ENCODE assay signal across 1 cellular context in the genomic region with DNA sequence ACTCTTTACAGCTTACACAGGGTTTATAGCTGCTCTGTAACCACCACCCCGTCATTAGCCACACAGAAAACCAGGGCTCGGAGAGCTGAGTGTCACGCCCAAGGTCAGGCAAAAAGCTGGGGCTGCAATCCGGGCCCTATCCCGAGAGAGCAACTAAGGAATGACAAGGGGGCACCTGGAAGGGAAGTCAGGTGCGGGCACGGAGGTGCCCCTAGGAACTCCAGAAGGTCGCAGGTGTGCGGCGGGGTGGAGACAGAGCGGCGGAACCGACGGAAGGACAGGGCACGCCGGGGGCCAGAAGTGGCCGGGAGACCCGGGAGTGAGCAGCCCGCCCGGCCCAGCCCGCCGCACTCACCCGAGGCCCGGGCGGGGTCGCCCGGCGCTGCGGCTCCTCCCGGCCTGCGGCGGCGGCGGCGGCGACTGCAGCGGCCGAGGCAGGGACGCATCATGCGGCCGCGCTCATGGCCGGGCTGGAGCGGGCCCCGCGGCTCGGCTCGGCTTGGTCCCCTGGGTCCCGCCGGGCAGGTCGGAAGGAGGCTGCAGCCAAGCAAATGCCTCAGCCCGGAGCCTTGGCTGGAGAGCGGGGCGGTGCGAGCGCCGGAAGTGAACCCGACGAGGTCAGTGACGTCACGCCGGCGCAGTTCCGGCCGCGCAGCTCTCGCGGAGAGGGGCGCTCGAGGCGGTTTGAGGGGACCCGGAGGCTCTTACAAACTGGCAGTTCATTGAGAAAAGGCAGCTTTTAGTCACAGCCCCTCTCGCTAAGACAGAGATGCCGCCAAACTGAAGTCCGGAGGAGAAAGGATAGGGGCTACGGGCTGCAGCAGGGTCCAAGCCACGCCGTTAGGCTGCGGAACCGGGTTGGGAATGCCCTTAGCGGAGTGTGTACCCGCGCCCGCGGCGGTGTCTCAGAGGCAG.
TF ChIP-seq lines count a peak whose summit lies in the region.

A gene with protein sequence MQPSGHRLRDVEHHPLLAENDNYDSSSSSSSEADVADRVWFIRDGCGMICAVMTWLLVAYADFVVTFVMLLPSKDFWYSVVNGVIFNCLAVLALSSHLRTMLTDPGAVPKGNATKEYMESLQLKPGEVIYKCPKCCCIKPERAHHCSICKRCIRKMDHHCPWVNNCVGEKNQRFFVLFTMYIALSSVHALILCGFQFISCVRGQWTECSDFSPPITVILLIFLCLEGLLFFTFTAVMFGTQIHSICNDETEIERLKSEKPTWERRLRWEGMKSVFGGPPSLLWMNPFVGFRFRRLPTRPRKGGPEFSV (minus strand): TSS at position 605 of the 915 bp plus-strand sequence. CDS start 20,917 bp downstream, outside the sequence.

TF ChIP-seq in GM12878, 131 proteins besides CTCF, POLR2A, EP300 and RAD21 (continued from another document and continues in another):
- peak; percentile 98 for TF ChIP-seq CREB1 (IDR thresholded peaks at IDR 0.05; ENCODE audit: low read depth)
- TF ChIP-seq, protein P1, sequence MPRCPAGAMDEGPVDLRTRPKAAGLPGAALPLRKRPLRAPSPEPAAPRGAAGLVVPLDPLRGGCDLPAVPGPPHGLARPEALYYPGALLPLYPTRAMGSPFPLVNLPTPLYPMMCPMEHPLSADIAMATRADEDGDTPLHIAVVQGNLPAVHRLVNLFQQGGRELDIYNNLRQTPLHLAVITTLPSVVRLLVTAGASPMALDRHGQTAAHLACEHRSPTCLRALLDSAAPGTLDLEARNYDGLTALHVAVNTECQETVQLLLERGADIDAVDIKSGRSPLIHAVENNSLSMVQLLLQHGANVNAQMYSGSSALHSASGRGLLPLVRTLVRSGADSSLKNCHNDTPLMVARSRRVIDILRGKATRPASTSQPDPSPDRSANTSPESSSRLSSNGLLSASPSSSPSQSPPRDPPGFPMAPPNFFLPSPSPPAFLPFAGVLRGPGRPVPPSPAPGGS (IDR thresholded peaks at IDR 0.05; ENCODE audit: borderline replicate concordance, insufficient read depth, low read depth, low read length, poor library complexity, severe bottlenecking): no peak
- TF ChIP-seq BMI1 (IDR thresholded peaks at IDR 0.05; ENCODE audit: borderline replicate concordance): no peak
- TF ChIP-seq HDAC6 (IDR thresholded peaks at IDR 0.05; ENCODE audit: unreplicated experiment): no peak
- TF ChIP-seq, protein P2, sequence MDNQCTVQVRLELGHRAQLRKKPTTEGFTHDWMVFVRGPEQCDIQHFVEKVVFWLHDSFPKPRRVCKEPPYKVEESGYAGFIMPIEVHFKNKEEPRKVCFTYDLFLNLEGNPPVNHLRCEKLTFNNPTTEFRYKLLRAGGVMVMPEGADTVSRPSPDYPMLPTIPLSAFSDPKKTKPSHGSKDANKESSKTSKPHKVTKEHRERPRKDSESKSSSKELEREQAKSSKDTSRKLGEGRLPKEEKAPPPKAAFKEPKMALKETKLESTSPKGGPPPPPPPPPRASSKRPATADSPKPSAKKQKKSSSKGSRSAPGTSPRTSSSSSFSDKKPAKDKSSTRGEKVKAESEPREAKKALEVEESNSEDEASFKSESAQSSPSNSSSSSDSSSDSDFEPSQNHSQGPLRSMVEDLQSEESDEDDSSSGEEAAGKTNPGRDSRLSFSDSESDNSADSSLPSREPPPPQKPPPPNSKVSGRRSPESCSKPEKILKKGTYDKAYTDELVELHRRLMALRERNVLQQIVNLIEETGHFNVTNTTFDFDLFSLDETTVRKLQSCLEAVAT (IDR thresholded peaks at IDR 0.05): no peak; the same call in 1 of the 2 replicates
- no peak for TF ChIP-seq SIN3A (IDR thresholded peaks at IDR 0.05; ENCODE audit: low read depth, low read length)
- TF ChIP-seq MYB (IDR thresholded peaks at IDR 0.05; ENCODE audit: borderline replicate concordance, low read depth, low read length): no peak
- TF ChIP-seq ZNF207 (IDR thresholded peaks at IDR 0.05; ENCODE audit: borderline replicate concordance): peak; percentile 71; the same call in 1 of the 2 replicates
- no peak for TF ChIP-seq HDGF (IDR thresholded peaks at IDR 0.05)
- no peak for TF ChIP-seq NFIC (IDR thresholded peaks at IDR 0.05; ENCODE audit: low read depth, low read length)
- TF ChIP-seq, protein P3, sequence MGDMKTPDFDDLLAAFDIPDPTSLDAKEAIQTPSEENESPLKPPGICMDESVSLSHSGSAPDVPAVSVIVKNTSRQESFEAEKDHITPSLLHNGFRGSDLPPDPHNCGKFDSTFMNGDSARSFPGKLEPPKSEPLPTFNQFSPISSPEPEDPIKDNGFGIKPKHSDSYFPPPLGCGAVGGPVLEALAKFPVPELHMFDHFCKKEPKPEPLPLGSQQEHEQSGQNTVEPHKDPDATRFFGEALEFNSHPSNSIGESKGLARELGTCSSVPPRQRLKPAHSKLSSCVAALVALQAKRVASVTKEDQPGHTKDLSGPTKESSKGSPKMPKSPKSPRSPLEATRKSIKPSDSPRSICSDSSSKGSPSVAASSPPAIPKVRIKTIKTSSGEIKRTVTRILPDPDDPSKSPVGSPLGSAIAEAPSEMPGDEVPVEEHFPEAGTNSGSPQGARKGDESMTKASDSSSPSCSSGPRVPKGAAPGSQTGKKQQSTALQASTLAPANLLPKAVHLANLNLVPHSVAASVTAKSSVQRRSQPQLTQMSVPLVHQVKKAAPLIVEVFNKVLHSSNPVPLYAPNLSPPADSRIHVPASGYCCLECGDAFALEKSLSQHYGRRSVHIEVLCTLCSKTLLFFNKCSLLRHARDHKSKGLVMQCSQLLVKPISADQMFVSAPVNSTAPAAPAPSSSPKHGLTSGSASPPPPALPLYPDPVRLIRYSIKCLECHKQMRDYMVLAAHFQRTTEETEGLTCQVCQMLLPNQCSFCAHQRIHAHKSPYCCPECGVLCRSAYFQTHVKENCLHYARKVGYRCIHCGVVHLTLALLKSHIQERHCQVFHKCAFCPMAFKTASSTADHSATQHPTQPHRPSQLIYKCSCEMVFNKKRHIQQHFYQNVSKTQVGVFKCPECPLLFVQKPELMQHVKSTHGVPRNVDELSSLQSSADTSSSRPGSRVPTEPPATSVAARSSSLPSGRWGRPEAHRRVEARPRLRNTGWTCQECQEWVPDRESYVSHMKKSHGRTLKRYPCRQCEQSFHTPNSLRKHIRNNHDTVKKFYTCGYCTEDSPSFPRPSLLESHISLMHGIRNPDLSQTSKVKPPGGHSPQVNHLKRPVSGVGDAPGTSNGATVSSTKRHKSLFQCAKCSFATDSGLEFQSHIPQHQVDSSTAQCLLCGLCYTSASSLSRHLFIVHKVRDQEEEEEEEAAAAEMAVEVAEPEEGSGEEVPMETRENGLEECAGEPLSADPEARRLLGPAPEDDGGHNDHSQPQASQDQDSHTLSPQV (IDR thresholded peaks at IDR 0.05): no peak
- no peak for TF ChIP-seq ZNF24 (IDR thresholded peaks at IDR 0.05)
- TF ChIP-seq RCOR1 (conservative IDR thresholded peaks at IDR 0.05; ENCODE audit: low read depth, low read length): no peak
- TF ChIP-seq MEF2A (IDR thresholded peaks at IDR 0.05; ENCODE audit: insufficient read depth, low read depth, low read length): no peak
- TF ChIP-seq BHLHE40 (IDR thresholded peaks at IDR 0.05; ENCODE audit: borderline replicate concordance in 1 of 2, low read depth in 2 of 2, low read length in 1 of 2): peak; percentile 10 to 59; a peak in 1 of 4 replicates
- TF ChIP-seq STAT3 (IDR thresholded peaks at IDR 0.05; ENCODE audit: low read depth, low read length): no peak
- TF ChIP-seq PML (IDR thresholded peaks at IDR 0.05; ENCODE audit: low read length): peak; percentile 93
- TF ChIP-seq NRF1 (conservative IDR thresholded peaks at IDR 0.05; ENCODE audit: low read depth, low read length): no peak
- no peak for TF ChIP-seq GATAD2B (conservative IDR thresholded peaks at IDR 0.05; ENCODE audit: low read depth)
- no peak for TF ChIP-seq PAX5 (IDR thresholded peaks at IDR 0.05; ENCODE audit: borderline replicate concordance, low read depth, low read length)
- TF ChIP-seq MYC (IDR thresholded peaks at IDR 0.05; ENCODE audit: insufficient read depth, insufficient read length, insufficient replicate concordance, low read length, severe bottlenecking): no peak
- no peak for TF ChIP-seq SRF (IDR thresholded peaks at IDR 0.05; ENCODE audit: low read depth in 2 of 2, low read length in 2 of 2)
- TF ChIP-seq, protein P4, sequence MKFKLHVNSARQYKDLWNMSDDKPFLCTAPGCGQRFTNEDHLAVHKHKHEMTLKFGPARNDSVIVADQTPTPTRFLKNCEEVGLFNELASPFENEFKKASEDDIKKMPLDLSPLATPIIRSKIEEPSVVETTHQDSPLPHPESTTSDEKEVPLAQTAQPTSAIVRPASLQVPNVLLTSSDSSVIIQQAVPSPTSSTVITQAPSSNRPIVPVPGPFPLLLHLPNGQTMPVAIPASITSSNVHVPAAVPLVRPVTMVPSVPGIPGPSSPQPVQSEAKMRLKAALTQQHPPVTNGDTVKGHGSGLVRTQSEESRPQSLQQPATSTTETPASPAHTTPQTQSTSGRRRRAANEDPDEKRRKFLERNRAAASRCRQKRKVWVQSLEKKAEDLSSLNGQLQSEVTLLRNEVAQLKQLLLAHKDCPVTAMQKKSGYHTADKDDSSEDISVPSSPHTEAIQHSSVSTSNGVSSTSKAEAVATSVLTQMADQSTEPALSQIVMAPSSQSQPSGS (IDR thresholded peaks at IDR 0.05; ENCODE audit: low read length): no peak
- TF ChIP-seq GABPA (IDR thresholded peaks at IDR 0.05; ENCODE audit: low read depth): peak; percentile 91
- peak; percentile 67 for TF ChIP-seq DPF2 (IDR thresholded peaks at IDR 0.05)
- no peak for TF ChIP-seq MTA3 (IDR thresholded peaks at IDR 0.05; ENCODE audit: borderline replicate concordance, low read length)
- TF ChIP-seq ZNF217 (IDR thresholded peaks at IDR 0.05): peak; percentile 71; the same call in 1 of the 2 replicates
- 0 out of 2 replicates have a peak, but pooled peaks have one; percentile 20 for TF ChIP-seq STAT1 (conservative IDR thresholded peaks at IDR 0.05)
- TF ChIP-seq, protein P5, sequence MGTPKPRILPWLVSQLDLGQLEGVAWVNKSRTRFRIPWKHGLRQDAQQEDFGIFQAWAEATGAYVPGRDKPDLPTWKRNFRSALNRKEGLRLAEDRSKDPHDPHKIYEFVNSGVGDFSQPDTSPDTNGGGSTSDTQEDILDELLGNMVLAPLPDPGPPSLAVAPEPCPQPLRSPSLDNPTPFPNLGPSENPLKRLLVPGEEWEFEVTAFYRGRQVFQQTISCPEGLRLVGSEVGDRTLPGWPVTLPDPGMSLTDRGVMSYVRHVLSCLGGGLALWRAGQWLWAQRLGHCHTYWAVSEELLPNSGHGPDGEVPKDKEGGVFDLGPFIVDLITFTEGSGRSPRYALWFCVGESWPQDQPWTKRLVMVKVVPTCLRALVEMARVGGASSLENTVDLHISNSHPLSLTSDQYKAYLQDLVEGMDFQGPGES (IDR thresholded peaks at IDR 0.05): no peak
- TF ChIP-seq, protein P6, sequence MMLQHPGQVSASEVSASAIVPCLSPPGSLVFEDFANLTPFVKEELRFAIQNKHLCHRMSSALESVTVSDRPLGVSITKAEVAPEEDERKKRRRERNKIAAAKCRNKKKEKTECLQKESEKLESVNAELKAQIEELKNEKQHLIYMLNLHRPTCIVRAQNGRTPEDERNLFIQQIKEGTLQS (IDR thresholded peaks at IDR 0.05; ENCODE audit: borderline replicate concordance, extremely low read depth, low read depth, low read length): no peak
- peak; percentile 81; the same call in 1 of the 2 replicates for TF ChIP-seq RB1 (IDR thresholded peaks at IDR 0.05; ENCODE audit: borderline replicate concordance)
- peak in 1 of 2 experiments; percentile 7; a peak in 1 of 3 replicates for TF ChIP-seq EGR1 (IDR thresholded peaks at IDR 0.05; ENCODE audit: borderline replicate concordance in 1 of 2, low read depth in 2 of 2, low read length in 2 of 2)
- peak; percentile 82; the same call in 1 of the 2 replicates for TF ChIP-seq TAF1 (IDR thresholded peaks at IDR 0.05; ENCODE audit: borderline replicate concordance, low read depth, low read length)
- TF ChIP-seq, protein P7, sequence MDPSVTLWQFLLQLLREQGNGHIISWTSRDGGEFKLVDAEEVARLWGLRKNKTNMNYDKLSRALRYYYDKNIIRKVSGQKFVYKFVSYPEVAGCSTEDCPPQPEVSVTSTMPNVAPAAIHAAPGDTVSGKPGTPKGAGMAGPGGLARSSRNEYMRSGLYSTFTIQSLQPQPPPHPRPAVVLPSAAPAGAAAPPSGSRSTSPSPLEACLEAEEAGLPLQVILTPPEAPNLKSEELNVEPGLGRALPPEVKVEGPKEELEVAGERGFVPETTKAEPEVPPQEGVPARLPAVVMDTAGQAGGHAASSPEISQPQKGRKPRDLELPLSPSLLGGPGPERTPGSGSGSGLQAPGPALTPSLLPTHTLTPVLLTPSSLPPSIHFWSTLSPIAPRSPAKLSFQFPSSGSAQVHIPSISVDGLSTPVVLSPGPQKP (IDR thresholded peaks at IDR 0.05; ENCODE audit: low read depth, low read length): 0 out of 2 replicates have a peak, but pooled peaks have one; percentile 42
- peak; percentile 70 for TF ChIP-seq KLF5 (IDR thresholded peaks at IDR 0.05; ENCODE audit: partially characterized antibody)
- TF ChIP-seq, protein P8, sequence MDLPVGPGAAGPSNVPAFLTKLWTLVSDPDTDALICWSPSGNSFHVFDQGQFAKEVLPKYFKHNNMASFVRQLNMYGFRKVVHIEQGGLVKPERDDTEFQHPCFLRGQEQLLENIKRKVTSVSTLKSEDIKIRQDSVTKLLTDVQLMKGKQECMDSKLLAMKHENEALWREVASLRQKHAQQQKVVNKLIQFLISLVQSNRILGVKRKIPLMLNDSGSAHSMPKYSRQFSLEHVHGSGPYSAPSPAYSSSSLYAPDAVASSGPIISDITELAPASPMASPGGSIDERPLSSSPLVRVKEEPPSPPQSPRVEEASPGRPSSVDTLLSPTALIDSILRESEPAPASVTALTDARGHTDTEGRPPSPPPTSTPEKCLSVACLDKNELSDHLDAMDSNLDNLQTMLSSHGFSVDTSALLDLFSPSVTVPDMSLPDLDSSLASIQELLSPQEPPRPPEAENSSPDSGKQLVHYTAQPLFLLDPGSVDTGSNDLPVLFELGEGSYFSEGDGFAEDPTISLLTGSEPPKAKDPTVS (IDR thresholded peaks at IDR 0.05; ENCODE audit: low read depth, low read length): no peak
- peak; percentile 48; the same call in 1 of the 2 replicates for TF ChIP-seq CBFB (IDR thresholded peaks at IDR 0.05; ENCODE audit: low read depth)
- TF ChIP-seq EED (IDR thresholded peaks at IDR 0.05; ENCODE audit: low read depth): peak; percentile 58
- peak; percentile 15 for TF ChIP-seq SP1 (IDR thresholded peaks at IDR 0.05; ENCODE audit: low read depth, low read length)
- peak; percentile 31 for TF ChIP-seq MEF2B (IDR thresholded peaks at IDR 0.05; ENCODE audit: partially characterized antibody, poor library complexity, severe bottlenecking)
- TF ChIP-seq, protein P9, sequence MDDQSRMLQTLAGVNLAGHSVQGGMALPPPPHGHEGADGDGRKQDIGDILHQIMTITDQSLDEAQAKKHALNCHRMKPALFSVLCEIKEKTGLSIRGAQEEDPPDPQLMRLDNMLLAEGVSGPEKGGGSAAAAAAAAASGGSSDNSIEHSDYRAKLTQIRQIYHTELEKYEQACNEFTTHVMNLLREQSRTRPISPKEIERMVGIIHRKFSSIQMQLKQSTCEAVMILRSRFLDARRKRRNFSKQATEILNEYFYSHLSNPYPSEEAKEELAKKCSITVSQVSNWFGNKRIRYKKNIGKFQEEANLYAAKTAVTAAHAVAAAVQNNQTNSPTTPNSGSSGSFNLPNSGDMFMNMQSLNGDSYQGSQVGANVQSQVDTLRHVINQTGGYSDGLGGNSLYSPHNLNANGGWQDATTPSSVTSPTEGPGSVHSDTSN (IDR thresholded peaks at IDR 0.05; ENCODE audit: insufficient replicate concordance, low read depth, low read length): no peak
